In the genomic region with DNA sequence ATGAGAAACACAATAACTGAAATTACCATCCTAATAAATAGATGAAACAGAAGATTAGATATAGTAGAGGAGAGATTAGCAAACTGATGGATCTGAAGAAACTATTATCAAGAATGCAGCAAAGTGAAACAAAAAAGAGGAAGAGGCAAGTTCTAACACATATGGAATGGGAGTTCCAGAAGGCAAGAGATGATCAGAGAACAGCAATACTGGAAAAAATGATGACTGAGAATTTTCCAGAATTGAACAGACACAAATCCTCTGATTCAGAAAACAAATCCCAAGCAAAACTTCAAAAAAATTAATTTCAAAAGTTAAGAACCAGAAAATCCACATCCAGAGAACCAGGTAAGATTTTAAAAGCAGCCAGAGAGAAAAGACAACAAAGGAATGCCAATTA, we compare ENCODE assay signal across 23 cellular contexts. TPM values are rescaled to one million over a fixed set of nuclear protein-coding genes. Genes with fewer than 3 reads are reported as not detected.
"Had no signal": no experiment of that assay in that cellular context is flagged by ENCODE, and none has a peak within 500 bp of the region (broad histone marks: within the 10 kb centered on the region; RNA-seq: fewer than 3 reads in every experiment).

No MANE protein-coding gene starts in this region.

- H3K79me2 ChIP-seq: hepatocyte, parathyroid adenoma had no signal

- H3K9me3 Mint-ChIP-seq: activated naive CD8-positive, alpha-beta T cell treated with anti-CD3 and anti-CD28 coated beads, Interleukin-2, amount 10 ng/mL, durations not matched to agents 7 days and 5 days; activated T-helper 2 cell treated with anti-CD3 and anti-CD28 coated beads, Interferon-gamma antibody, Interleukin-2, Interleukin-4, amounts not matched to agents 10 μg/mL and 5 μg/mL and 100 μg/mL, durations not matched to agents 14 hours and 24 hours and 36 hours; mesothelial cell of epicardium; natural killer cell treated with Interleukin-12 subunit alpha and Interleukin-12 subunit beta and Interleukin-15 and Interleukin-18, amount 100 ng/mL, for 72 hours; WTC11 had no signal

- FAIRE-seq: colon, endometrium, islet of Langerhans had no signal

- H3K4me3 Mint-ChIP-seq: activated CD4-positive, alpha-beta T cell treated with anti-CD3 and anti-CD28 coated beads for 36 hours; activated naive CD8-positive, alpha-beta T cell treated with anti-CD3 and anti-CD28 coated beads, Interleukin-2, amount 10 ng/mL, durations not matched to agents 7 days and 5 days; mesothelial cell of epicardium; natural killer cell treated with Interleukin-12 subunit alpha and Interleukin-12 subunit beta and Interleukin-15 and Interleukin-18, amount 100 ng/mL, for 72 hours; WTC11 had no signal

- H3K9me3 ChIP-seq: esophagus muscularis mucosa, lower lobe of right lung, thyroid gland had no signal

- H2AFZ ChIP-seq: hepatocyte, parathyroid adenoma had no signal

- H3K27me3 ChIP-seq: esophagus muscularis mucosa, hepatocyte, thyroid gland had no signal

- H3K4me2 ChIP-seq: hepatocyte, smooth muscle cell had no signal

- H3K4me1 Mint-ChIP-seq: activated CD4-positive, alpha-beta T cell treated with anti-CD3 and anti-CD28 coated beads for 36 hours; WTC11 had no signal

- H3K9ac ChIP-seq: parathyroid adenoma had no signal

- ATAC-seq: activated CD4-positive, alpha-beta T cell treated with anti-CD3 and anti-CD28 coated beads for 36 hours; lower lobe of right lung; natural killer cell treated with Interleukin-12 subunit alpha and Interleukin-12 subunit beta and Interleukin-15 and Interleukin-18, amount 100 ng/mL, for 72 hours; WTC11 had no signal

- H3K27me3 Mint-ChIP-seq: activated CD4-positive, alpha-beta T cell treated with anti-CD3 and anti-CD28 coated beads for 36 hours; activated naive CD8-positive, alpha-beta T cell treated with anti-CD3 and anti-CD28 coated beads, Interleukin-2, amount 10 ng/mL, durations not matched to agents 7 days and 5 days; natural killer cell treated with Interleukin-12 subunit alpha and Interleukin-12 subunit beta and Interleukin-15 and Interleukin-18, amount 100 ng/mL, for 72 hours had no signal

- H3K27ac Mint-ChIP-seq: activated CD4-positive, alpha-beta T cell treated with anti-CD3 and anti-CD28 coated beads for 36 hours; activated naive CD8-positive, alpha-beta T cell treated with anti-CD3 and anti-CD28 coated beads, Interleukin-2, amount 10 ng/mL, durations not matched to agents 7 days and 5 days; activated T-helper 2 cell treated with anti-CD3 and anti-CD28 coated beads, Interferon-gamma antibody, Interleukin-2, Interleukin-4, amounts not matched to agents 10 μg/mL and 5 μg/mL and 100 μg/mL, durations not matched to agents 14 hours and 24 hours and 36 hours; natural killer cell treated with Interleukin-12 subunit alpha and Interleukin-12 subunit beta and Interleukin-15 and Interleukin-18, amount 100 ng/mL, for 72 hours; WTC11 had no signal

- H3K4me1 ChIP-seq: lower lobe of right lung, parathyroid adenoma, thyroid gland had no signal

- H3K4me3 ChIP-seq: esophagus muscularis mucosa, hepatocyte, lower lobe of right lung, smooth muscle cell, thyroid gland had no signal

- DNase-seq: activated CD4-positive, alpha-beta T cell treated with anti-CD3 and anti-CD28 coated beads for 36 hours; activated CD4-positive, alpha-beta T cell treated with anti-CD3 and anti-CD28 coated beads, Interleukin-2, amount 50 U/mL, for 48 hours; activated naive CD8-positive, alpha-beta T cell treated with anti-CD3 and anti-CD28 coated beads, Interleukin-2, amount 10 ng/mL, durations not matched to agents 7 days and 5 days; activated T-cell treated with anti-CD3 and anti-CD28 coated beads for 4 hours; amygdala; central memory CD4-positive, alpha-beta T cell; lower lobe of right lung; stimulated activated CD4-positive, alpha-beta T cell treated with anti-CD3 and anti-CD28 coated beads, Interleukin-4, amount 100 ng/mL, for 1 hour; thyroid gland had no signal

- H3K27ac ChIP-seq: hepatocyte, lower lobe of right lung, parathyroid adenoma, thyroid gland had no signal

RNA-seq across cellular contexts. Expression of a gene that starts 42.8 kb away (rescaled TPM):
- total RNA-seq: smooth muscle cell, WTC11 had no signal

RNA-seq across cellular contexts. Expression of a gene that starts 42.9 kb away (rescaled TPM):
- total RNA-seq: activated CD4-positive, alpha-beta T cell treated with anti-CD3 and anti-CD28 coated beads for 36 hours; activated naive CD8-positive, alpha-beta T cell treated with anti-CD3 and anti-CD28 coated beads, Interleukin-2, amount 10 ng/mL, durations not matched to agents 7 days and 5 days; activated T-helper 2 cell treated with anti-CD3 and anti-CD28 coated beads, Interferon-gamma antibody, Interleukin-2, Interleukin-4, amounts not matched to agents 10 μg/mL and 5 μg/mL and 100 μg/mL, durations not matched to agents 14 hours and 24 hours and 36 hours; esophagus muscularis mucosa; hepatocyte; lower lobe of right lung; mesothelial cell of epicardium; natural killer cell treated with Interleukin-12 subunit alpha and Interleukin-12 subunit beta and Interleukin-15 and Interleukin-18, amount 100 ng/mL, for 72 hours; sciatic nerve; smooth muscle cell; subcutaneous adipose tissue; thyroid gland; ureter; WTC11 had no signal
- polyA plus RNA-seq: hepatocyte, smooth muscle cell had no signal
